ENCODE assay signal across 24 cellular contexts in genomic region chr5:154274828-154275185, GRCh38.
DNase-seq lines count a peak whose midpoint lies in the region; ATAC-seq, FAIRE-seq and TF ChIP-seq lines count a peak whose summit lies in the region.
"Had no signal": no experiment of that assay in that cellular context is flagged by ENCODE, and none has a peak within 500 bp of the region (broad histone marks: within the 10 kb centered on the region; RNA-seq: fewer than 3 reads in every experiment).

No MANE protein-coding gene starts in this region.

- H3K27ac ChIP-seq in foreskin keratinocyte: no peak overlapping the region
- H3K27ac ChIP-seq: right lobe of liver had no signal

- peaks cover 5% of the 10 kb centered on the region for H3K36me3 Mint-ChIP-seq in activated naive CD8-positive, alpha-beta T cell treated with anti-CD3 and anti-CD28 coated beads, Interleukin-2, amount 50 U/mL, for 24 hours (ENCODE audit: low read depth)
- H3K36me3 Mint-ChIP-seq: natural killer cell treated with Interleukin-12 subunit alpha and Interleukin-12 subunit beta and Interleukin-15 and Interleukin-18, amount 100 ng/mL, for 72 hours had no signal

- no peaks in the 10 kb centered on the region for H3K9me3 Mint-ChIP-seq in activated naive CD8-positive, alpha-beta T cell treated with anti-CD3 and anti-CD28 coated beads, Interleukin-2, amount 50 U/mL, for 24 hours
- H3K9me3 Mint-ChIP-seq: activated B cell treated with CpG ODN at 0.5 μM for 24 hours; activated naive CD8-positive, alpha-beta T cell treated with anti-CD3 and anti-CD28 coated beads for 36 hours; natural killer cell treated with Interleukin-12 subunit alpha and Interleukin-12 subunit beta and Interleukin-15 and Interleukin-18, amount 100 ng/mL, for 72 hours; stimulated activated naive CD8-positive, alpha-beta T cell treated with anti-CD3 and anti-CD28 coated beads, Interleukin-15, Interleukin-2, amounts not matched to agents 100 ng/mL and 50 ng/mL, for 24 hours had no signal

- no peak for TF ChIP-seq POLR2A in H54 (IDR thresholded peaks at IDR 0.05; ENCODE audit: low read depth, low read length)

- H3K27ac Mint-ChIP-seq in activated naive CD8-positive, alpha-beta T cell treated with anti-CD3 and anti-CD28 coated beads, Interleukin-2, amount 50 U/mL, for 24 hours: no peak overlapping the region
- H3K27ac Mint-ChIP-seq: activated naive CD8-positive, alpha-beta T cell treated with anti-CD3 and anti-CD28 coated beads for 36 hours; stimulated activated naive CD8-positive, alpha-beta T cell treated with anti-CD3 and anti-CD28 coated beads, Interleukin-15, Interleukin-2, amounts not matched to agents 100 ng/mL and 50 ng/mL, for 24 hours had no signal

- H3K4me3 Mint-ChIP-seq in activated naive CD8-positive, alpha-beta T cell treated with anti-CD3 and anti-CD28 coated beads, Interleukin-2, amount 50 U/mL, for 24 hours: no peak overlapping the region
- H3K4me3 Mint-ChIP-seq: activated B cell treated with CpG ODN at 0.5 μM for 24 hours; activated naive CD8-positive, alpha-beta T cell treated with anti-CD3 and anti-CD28 coated beads for 36 hours; natural killer cell treated with Interleukin-12 subunit alpha and Interleukin-12 subunit beta and Interleukin-15 and Interleukin-18, amount 100 ng/mL, for 72 hours; stimulated activated naive CD8-positive, alpha-beta T cell treated with anti-CD3 and anti-CD28 coated beads, Interleukin-15, Interleukin-2, amounts not matched to agents 100 ng/mL and 50 ng/mL, for 24 hours had no signal

- no peaks in the 10 kb centered on the region for H3K27me3 ChIP-seq in foreskin keratinocyte
- H3K27me3 ChIP-seq: right lobe of liver had no signal

- DNase-seq in COLO668 (lab: John Stamatoyannopoulos, UW; ENCODE audit: unreplicated experiment): peak; percentile 1
- DNase-seq in H54 (ENCODE audit: insufficient read length, low spot score): peak; percentile 16
- DNase-seq in RPMI7951 (ENCODE audit: low read depth): peak; percentile 26
- DNase-seq in foreskin keratinocyte: peak; percentile 39 to 61
- no peak for DNase-seq in GOT3 (lab: John Stamatoyannopoulos, UW)
- DNase-seq in activated naive CD8-positive, alpha-beta T cell treated with anti-CD3 and anti-CD28 coated beads, Interleukin-2, amount 50 U/mL, for 24 hours: no peak
- no peak for DNase-seq in kidney glomerular epithelial cell (lab: John Stamatoyannopoulos, UW)
- DNase-seq in hippocampal formation (lab: John Stamatoyannopoulos, UW): no peak
- DNase-seq: activated B cell treated with CpG ODN at 0.5 μM for 24 hours; activated CD4-positive, alpha-beta T cell treated with anti-CD3 and anti-CD28 coated beads, Interleukin-2, amount 50 U/mL, for 4 hours; activated naive CD8-positive, alpha-beta T cell treated with anti-CD3 and anti-CD28 coated beads for 36 hours; C1 segment of cervical spinal cord; Calu3; effector CD4-positive, alpha-beta T cell; hypothalamus; NCI-H1436 treated with DMSO at 0.1 percent for 48 hours; NCI-H69; posterior cingulate gyrus; right lobe of liver; SW 1271; T1000 had no signal

- no peak for TF ChIP-seq CTCF in foreskin keratinocyte (conservative IDR thresholded peaks at IDR 0.05)

- H3K4me1 ChIP-seq in foreskin keratinocyte: no peaks in the 10 kb centered on the region

- H3K27me3 Mint-ChIP-seq in activated naive CD8-positive, alpha-beta T cell treated with anti-CD3 and anti-CD28 coated beads, Interleukin-2, amount 50 U/mL, for 24 hours: no peaks in the 10 kb centered on the region
- H3K27me3 Mint-ChIP-seq: activated B cell treated with CpG ODN at 0.5 μM for 24 hours; activated naive CD8-positive, alpha-beta T cell treated with anti-CD3 and anti-CD28 coated beads for 36 hours; natural killer cell treated with Interleukin-12 subunit alpha and Interleukin-12 subunit beta and Interleukin-15 and Interleukin-18, amount 100 ng/mL, for 72 hours; stimulated activated naive CD8-positive, alpha-beta T cell treated with anti-CD3 and anti-CD28 coated beads, Interleukin-15, Interleukin-2, amounts not matched to agents 100 ng/mL and 50 ng/mL, for 24 hours had no signal

- ATAC-seq in foreskin keratinocyte: peak; percentile 70
- ATAC-seq in activated naive CD8-positive, alpha-beta T cell treated with anti-CD3 and anti-CD28 coated beads, Interleukin-2, amount 50 U/mL, for 24 hours: no peak
- ATAC-seq: natural killer cell treated with Interleukin-12 subunit alpha and Interleukin-12 subunit beta and Interleukin-15 and Interleukin-18, amount 100 ng/mL, for 72 hours had no signal

- peaks cover 53% of the 10 kb centered on the region for H3K4me1 Mint-ChIP-seq in activated naive CD8-positive, alpha-beta T cell treated with anti-CD3 and anti-CD28 coated beads, Interleukin-2, amount 50 U/mL, for 24 hours

- FAIRE-seq in H54 (lab: Jason Lieb, UNC): no peak
- FAIRE-seq: frontal cortex had no signal

Comparison
In these comparisons a context has a peak if more than half of its experiments do, and no peak if none do; other contexts are left out.
1. DNase-seq: peak in COLO668 (single experiment), H54 (single experiment), RPMI7951 (single experiment) and foreskin keratinocyte (2 of 2); none in GOT3 (single experiment), activated naive CD8-positive, alpha-beta T cell treated with anti-CD3 and anti-CD28 coated beads, Interleukin-2, amount 50 U/mL, for 24 hours (single experiment), kidney glomerular epithelial cell (single experiment) and hippocampal formation (0 of 2).